In genomic region chr1:119740886-119741780, GRCh38 we compare ENCODE assay signal across 31 cellular contexts. TPM values are rescaled to one million over a fixed set of nuclear protein-coding genes. Genes with fewer than 3 reads are reported as not detected.
DNase-seq lines count a peak whose midpoint lies in the region; ATAC-seq, FAIRE-seq and TF ChIP-seq lines count a peak whose summit lies in the region.
"Had no signal": no experiment of that assay in that cellular context is flagged by ENCODE, and none has a peak within 500 bp of the region (broad histone marks: within the 10 kb centered on the region; RNA-seq: fewer than 3 reads in every experiment).

No MANE protein-coding gene starts in this region.

- H3K27me3 ChIP-seq in H9 (ENCODE audit: insufficient read depth, low read length): no peaks in the 10 kb centered on the region; the same call in 1 of the 2 replicates
- no peaks in the 10 kb centered on the region for H3K27me3 ChIP-seq in ascending aorta
- H3K27me3 ChIP-seq: heart right ventricle, SJSA1 had no signal

- H4K20me1 ChIP-seq in H9 (ENCODE audit: control insufficient read depth, insufficient read depth, insufficient read length): no peaks in the 10 kb centered on the region

- H3T11ph ChIP-seq in H9 (ENCODE audit: low read length): no peak overlapping the region

- no peak overlapping the region for H2BK15ac ChIP-seq in H9 (ENCODE audit: low read depth, low read length)

- H3K27ac Mint-ChIP-seq in H9: peak overlapping the region; percentile 27 to 90 (median 49); a peak in 3 of 7 replicates
- H3K27ac Mint-ChIP-seq: activated CD4-positive, alpha-beta T cell treated with anti-CD3 and anti-CD28 coated beads, Interleukin-2, amount 10 ng/mL, durations not matched to agents 24 days and 14 days; activated naive CD8-positive, alpha-beta T cell treated with anti-CD3 and anti-CD28 coated beads, Interleukin-2, amount 10 ng/mL, durations not matched to agents 7 days and 5 days; activated T-cell treated with anti-CD3 and anti-CD28 coated beads, Interleukin-2, amount 50 U/mL, for 24 hours; stimulated activated memory B cell treated with anti-CD40 and anti-IgM and Interleukin-4, amounts not matched to agents 10 μg/mL and 1 μg/mL and 100 μg/mL, for 72 hours; T-cell had no signal

- H3K9ac ChIP-seq in H9 (ENCODE audit: extremely low read depth, insufficient read length, low read length): no peak overlapping the region

- no peak overlapping the region for H2AFZ ChIP-seq in H9 (ENCODE audit: low read length)

- TF ChIP-seq CTCF in H9 (conservative IDR thresholded peaks at IDR 0.05) (no peak), ascending aorta (IDR thresholded peaks at IDR 0.05) (no peak), D721Med (IDR thresholded peaks at IDR 0.05; ENCODE audit: insufficient read depth, missing control alignments) (no peak)

- H3K4me1 ChIP-seq in H9 (ENCODE audit: insufficient read depth, low read length): no peaks in the 10 kb centered on the region
- H3K4me1 ChIP-seq in ascending aorta: peaks cover 4% of the 10 kb centered on the region in 2 donors
- H3K4me1 ChIP-seq: SJSA1 had no signal

- no peak overlapping the region for H3K4ac ChIP-seq in H9 (ENCODE audit: low read depth, low read length)

- DNase-seq in H9 (no peak), ascending aorta (ENCODE audit: low spot score in 2 of 2) (no peak), left kidney (ENCODE audit: low read depth, low spot score) (peak; percentile 71), germinal center (ENCODE audit: low spot score) (no peak), D721Med (ENCODE audit: insufficient read length, low spot score) (no peak)
- DNase-seq: activated CD4-positive, alpha-beta T cell treated with anti-CD3 and anti-CD28 coated beads, Interleukin-2, amount 10 ng/mL, durations not matched to agents 24 days and 14 days; activated effector memory CD4-positive, alpha-beta T cell treated with anti-CD3 and anti-CD28 coated beads, Interleukin-2, amount 50 U/mL, for 16 hours; activated naive CD8-positive, alpha-beta T cell treated with anti-CD3 and anti-CD28 coated beads, Interleukin-2, amount 10 ng/mL, durations not matched to agents 7 days and 5 days; activated T-cell treated with anti-CD3 and anti-CD28 coated beads, Interleukin-2, amount 50 U/mL, for 24 hours; CD8-positive, alpha-beta memory T cell; central memory CD4-positive, alpha-beta T cell; dermis blood vessel endothelial cell; DMS153; foreskin fibroblast; HCEC 1CT; naive thymus-derived CD8-positive, alpha-beta T cell; NCI-H146; NCI-H510A; T-cell had no signal

- no peak overlapping the region for H3K14ac ChIP-seq in H9 (ENCODE audit: insufficient read depth, low read length)

- peaks cover 6 to 22% of the 10 kb centered on the region in 2 donors for H3K36me3 ChIP-seq in ascending aorta
- H3K36me3 ChIP-seq: heart right ventricle had no signal

- no peak overlapping the region for H2BK12ac ChIP-seq in H9 (ENCODE audit: insufficient read length, low read depth, low read length)

- no peak for FAIRE-seq in D721Med (lab: Jason Lieb, UNC)
- FAIRE-seq: astrocyte had no signal

- no peaks in the 10 kb centered on the region for H3K79me2 ChIP-seq in H9 (ENCODE audit: insufficient read depth, low read length)

- no peak for ATAC-seq in GM18873 (IDR thresholded peaks at IDR 0.05; ENCODE audit: low FRiP score, unreplicated experiment)
- ATAC-seq: esophagus mucosa; naive thymus-derived CD8-positive, alpha-beta T cell; stimulated activated memory B cell treated with anti-CD40 and anti-IgM and Interleukin-4, amounts not matched to agents 10 μg/mL and 1 μg/mL and 100 μg/mL, for 72 hours; T-cell had no signal

- H3K79me1 ChIP-seq in H9 (ENCODE audit: insufficient read depth, low read depth, low read length, poor library complexity, severe bottlenecking): peaks cover 3% of the 10 kb centered on the region

- intact Hi-C loops in ascending aorta (cut with DNase I): loop anchor here (2.0 kb wide), 1 partner anchor 28 kb away; no protein-coding TSS in a partner anchor

- no peak overlapping the region for H3K56ac ChIP-seq in H9 (ENCODE audit: insufficient read length, low read depth, low read length)

- no peak overlapping the region for H4K5ac ChIP-seq in H9 (ENCODE audit: insufficient read length, low read depth, low read length)

- no peak overlapping the region for H2BK5ac ChIP-seq in H9 (ENCODE audit: insufficient read length, low read length)

- no peak overlapping the region for H3K4me3 Mint-ChIP-seq in H9
- H3K4me3 Mint-ChIP-seq: activated CD4-positive, alpha-beta T cell treated with anti-CD3 and anti-CD28 coated beads, Interleukin-2, amount 10 ng/mL, durations not matched to agents 24 days and 14 days; activated naive CD8-positive, alpha-beta T cell treated with anti-CD3 and anti-CD28 coated beads, Interleukin-2, amount 10 ng/mL, durations not matched to agents 7 days and 5 days; activated T-cell treated with anti-CD3 and anti-CD28 coated beads, Interleukin-2, amount 50 U/mL, for 24 hours; CD8-positive, alpha-beta memory T cell; naive thymus-derived CD8-positive, alpha-beta T cell; stimulated activated memory B cell treated with anti-CD40 and anti-IgM and Interleukin-4, amounts not matched to agents 10 μg/mL and 1 μg/mL and 100 μg/mL, for 72 hours; T-cell had no signal

- no peaks in the 10 kb centered on the region for H3K9me3 ChIP-seq in H9 (ENCODE audit: control insufficient read depth, low read depth, low read length)
- no peaks in the 10 kb centered on the region for H3K9me3 ChIP-seq in ascending aorta
- H3K9me3 ChIP-seq: heart right ventricle had no signal

- H3K27me3 Mint-ChIP-seq in H9 (ENCODE audit: low read depth): no peaks in the 10 kb centered on the region; the same call in none of the 2 replicates
- H3K27me3 Mint-ChIP-seq: activated CD4-positive, alpha-beta T cell treated with anti-CD3 and anti-CD28 coated beads, Interleukin-2, amount 10 ng/mL, durations not matched to agents 24 days and 14 days; activated naive CD8-positive, alpha-beta T cell treated with anti-CD3 and anti-CD28 coated beads, Interleukin-2, amount 10 ng/mL, durations not matched to agents 7 days and 5 days; activated T-cell treated with anti-CD3 and anti-CD28 coated beads, Interleukin-2, amount 50 U/mL, for 24 hours; CD8-positive, alpha-beta memory T cell; naive thymus-derived CD8-positive, alpha-beta T cell; stimulated activated memory B cell treated with anti-CD40 and anti-IgM and Interleukin-4, amounts not matched to agents 10 μg/mL and 1 μg/mL and 100 μg/mL, for 72 hours; T-cell had no signal

- H2BK120ac ChIP-seq in H9 (ENCODE audit: low read depth, low read length, poor library complexity, severe bottlenecking): no peak overlapping the region

- H3K36me3 Mint-ChIP-seq in H9 (ENCODE audit: insufficient read depth in 1 of 3, low read depth in 3 of 3): peaks cover 51 to 81% (median 74%) of the 10 kb centered on the region in 3 experiments; a peak in 6 of 7 replicates
- H3K36me3 Mint-ChIP-seq: stimulated activated memory B cell treated with anti-CD40 and anti-IgM and Interleukin-4, amounts not matched to agents 10 μg/mL and 1 μg/mL and 100 μg/mL, for 72 hours; T-cell had no signal

- H3K18ac ChIP-seq in H9 (ENCODE audit: insufficient read length, low read depth, low read length): no peak overlapping the region

- H2BK20ac ChIP-seq in H9 (ENCODE audit: low read depth, low read length, poor library complexity, severe bottlenecking): no peak overlapping the region

- H4K91ac ChIP-seq in H9 (ENCODE audit: insufficient read length, low read depth, low read length): no peak overlapping the region

- H3K27ac ChIP-seq in H9 (ENCODE audit: insufficient read length, low read depth, low read length): no peak overlapping the region
- peak overlapping the region; percentile 41 to 66 for H3K27ac ChIP-seq in ascending aorta
- peak overlapping the region; percentile 72 for H3K27ac ChIP-seq in temporal lobe (ENCODE audit: low read depth, low read length)
- H3K27ac ChIP-seq: SJSA1 had no signal

- no peaks in the 10 kb centered on the region; a peak in 1 of 5 replicates for H3K9me3 Mint-ChIP-seq in H9
- H3K9me3 Mint-ChIP-seq: activated CD4-positive, alpha-beta T cell treated with anti-CD3 and anti-CD28 coated beads, Interleukin-2, amount 10 ng/mL, durations not matched to agents 24 days and 14 days; activated naive CD8-positive, alpha-beta T cell treated with anti-CD3 and anti-CD28 coated beads, Interleukin-2, amount 10 ng/mL, durations not matched to agents 7 days and 5 days; activated T-cell treated with anti-CD3 and anti-CD28 coated beads, Interleukin-2, amount 50 U/mL, for 24 hours; naive thymus-derived CD8-positive, alpha-beta T cell; stimulated activated memory B cell treated with anti-CD40 and anti-IgM and Interleukin-4, amounts not matched to agents 10 μg/mL and 1 μg/mL and 100 μg/mL, for 72 hours; T-cell had no signal

- H3K4me1 Mint-ChIP-seq in H9: peaks cover 6 to 17% of the 10 kb centered on the region in 2 experiments

- no CpG with 5 or more reads among the region's 13 CpGs for WGBS in H9 (ENCODE audit: extremely low coverage, insufficient read length, low lambda C conversion rate)

- H4K8ac ChIP-seq in H9 (replicated peaks; ENCODE audit: insufficient read length, low read depth, low read length): no peak overlapping the region

- no peak overlapping the region for H2AK5ac ChIP-seq in H9 (ENCODE audit: insufficient read length, low read length)

- H3K23ac ChIP-seq in H9 (ENCODE audit: insufficient read length, low read depth, low read length): no peak overlapping the region

- H3K4me3 ChIP-seq in ascending aorta: no peak overlapping the region
- H3K4me3 ChIP-seq: heart right ventricle, lung, SJSA1 had no signal

- no peaks in the 10 kb centered on the region for H3K23me2 ChIP-seq in H9 (ENCODE audit: insufficient read length, low read depth, low read length, poor library complexity, severe bottlenecking)

- no peak overlapping the region for H3K4me2 ChIP-seq in H9 (ENCODE audit: insufficient read depth, insufficient read length, low read length)

RNA-seq across cellular contexts. Expression of gene HMGCS2, which starts 27.6 kb away (rescaled TPM):
- total RNA-seq in H9 (2021): not detected in 2 replicates
- 6.8 TPM for total RNA-seq in ascending aorta
- not detected for total RNA-seq in temporal lobe
- total RNA-seq: activated CD4-positive, alpha-beta T cell treated with anti-CD3 and anti-CD28 coated beads, Interleukin-2, amount 10 ng/mL, durations not matched to agents 24 days and 14 days; activated naive CD8-positive, alpha-beta T cell treated with anti-CD3 and anti-CD28 coated beads, Interleukin-2, amount 10 ng/mL, durations not matched to agents 7 days and 5 days; astrocyte; CD8-positive, alpha-beta memory T cell; dermis blood vessel endothelial cell; kidney epithelial cell; LHCN-M2; mononuclear cell; naive thymus-derived CD8-positive, alpha-beta T cell; RPMI7951; SJSA1 had no signal

RNA-seq across cellular contexts. Expression of gene PHGDH, which starts 29.4 kb away (rescaled TPM):
- total RNA-seq in H9 (2021) (458 and 485 TPM in 2 replicates), ascending aorta (61.7 TPM), temporal lobe (25.3 TPM)
